ENCODE assay signal across 8 cellular contexts in the genomic region with DNA sequence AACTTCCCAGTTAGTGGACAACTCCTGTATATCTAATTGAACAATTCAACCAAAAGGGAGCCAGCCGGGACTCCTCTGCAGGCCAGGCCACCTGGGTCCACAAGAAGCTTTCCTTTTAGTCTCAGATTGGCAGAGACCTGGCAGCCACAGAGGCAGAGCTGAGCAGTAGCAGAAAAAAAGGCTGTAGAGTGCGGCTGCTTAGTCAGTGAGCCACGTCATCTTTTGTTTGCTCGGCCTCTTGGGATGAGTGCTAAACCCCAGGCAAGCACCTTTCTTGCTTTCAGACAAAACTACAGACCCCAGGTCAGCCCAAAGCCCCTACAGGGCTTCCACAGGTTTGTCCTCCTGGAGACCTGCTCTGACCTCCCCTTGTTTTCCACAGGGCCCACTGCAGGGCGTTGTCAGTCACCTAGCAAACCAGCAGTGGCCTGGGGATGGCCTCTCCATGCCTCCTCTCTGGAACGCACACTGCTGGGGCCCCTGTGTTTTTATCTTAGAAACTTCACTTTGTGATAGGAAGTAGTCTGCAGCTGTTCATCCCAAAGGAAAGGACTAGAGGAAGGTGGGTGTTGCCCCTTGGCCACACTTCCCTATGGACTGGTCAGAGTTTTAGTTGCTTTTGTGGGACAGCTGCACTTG. TPM values are rescaled to one million over a fixed set of nuclear protein-coding genes. Genes with fewer than 3 reads are reported as not detected.
DNase-seq lines count a peak whose midpoint lies in the region; ATAC-seq and TF ChIP-seq lines count a peak whose summit lies in the region.

No MANE protein-coding gene starts in this region.

- POLR2A ChIA-PET in WTC11 (lab: Charles Lee), result no interaction called here

- TF ChIP-seq CTCF in HFFc6 (IDR thresholded peaks at IDR 0.05) (no peak), WTC11 (IDR thresholded peaks at IDR 0.05) (no peak), suprapubic skin (IDR thresholded peaks at IDR 0.05) (no peak)

- intact Hi-C loops in left ventricle myocardium superior (cut with micrococcal nuclease), result loop anchor here (10.0 kb wide), 1 partner anchor 146 kb away; no protein-coding TSS in a partner anchor

- H3K27me3 Mint-ChIP-seq in HFFc6 (ENCODE audit: insufficient read depth) (no peaks in the 10 kb centered on the region; the same call in none of the 2 replicates), WTC11 (ENCODE audit: low read depth) (no peaks in the 10 kb centered on the region; the same call in 1 of the 2 replicates)

- H3K27ac Mint-ChIP-seq in HFFc6, result peak overlapping the region; percentile 93
- H3K27ac Mint-ChIP-seq in WTC11, result peak overlapping the region; percentile 66; the same call in 1 of the 2 replicates
- H3K27ac Mint-ChIP-seq in stimulated activated effector memory CD8-positive, alpha-beta T cell treated with anti-CD3 and anti-CD28 coated beads, Interleukin-12 subunit alpha, Interleukin-12 subunit beta, amount 100 ng/mL, for 72 hours, result no peak overlapping the region

- H3K36me3 Mint-ChIP-seq in HFFc6 (ENCODE audit: low read depth) (peaks cover 21% of the 10 kb centered on the region), WTC11 (peaks cover 6% of the 10 kb centered on the region; the same call in 1 of the 2 replicates)
- no peaks in the 10 kb centered on the region for H3K36me3 Mint-ChIP-seq in stimulated activated effector memory CD8-positive, alpha-beta T cell treated with anti-CD3 and anti-CD28 coated beads, Interleukin-12 subunit alpha, Interleukin-12 subunit beta, amount 100 ng/mL, for 72 hours

- ATAC-seq in WTC11 (no peak), left ventricle myocardium superior (peak; percentile 46)
- ATAC-seq in stimulated activated effector memory CD8-positive, alpha-beta T cell treated with anti-CD3 and anti-CD28 coated beads, Interleukin-12 subunit alpha, Interleukin-12 subunit beta, amount 100 ng/mL, for 72 hours, result peak; percentile 62

- H3K4me1 ChIP-seq in suprapubic skin, result peaks cover 64% of the 10 kb centered on the region

- H3K4me3 Mint-ChIP-seq in HFFc6 (peak overlapping the region; percentile 75), WTC11 (no peak overlapping the region)
- H3K4me3 Mint-ChIP-seq in stimulated activated effector memory CD8-positive, alpha-beta T cell treated with anti-CD3 and anti-CD28 coated beads, Interleukin-12 subunit alpha, Interleukin-12 subunit beta, amount 100 ng/mL, for 72 hours, result no peak overlapping the region

- DNase-seq in HFFc6 (peak; percentile 76), WTC11 (ENCODE audit: low spot score) (no peak), left ventricle myocardium superior (no peak), germinal center (ENCODE audit: low spot score) (no peak), DMS114 treated with DMSO at 0.1 percent for 48 hours (lab: John Stamatoyannopoulos, UW; ENCODE audit: unreplicated experiment) (no peak), suprapubic skin (ENCODE audit: low spot score in 2 of 2) (no peak), cerebellar nuclear complex (lab: John Stamatoyannopoulos, UW) (no peak)
- no peak for DNase-seq in stimulated activated effector memory CD8-positive, alpha-beta T cell treated with anti-CD3 and anti-CD28 coated beads, Interleukin-12 subunit alpha, Interleukin-12 subunit beta, amount 100 ng/mL, for 72 hours (ENCODE audit: low spot score in 2 of 2)

- H3K4me3 ChIP-seq in suprapubic skin, result no peak overlapping the region

- H3K9me3 ChIP-seq in suprapubic skin, result no peaks in the 10 kb centered on the region

- CTCF ChIA-PET in WTC11 (lab: Charles Lee), result interaction anchor here (1.1 to 4.4 kb wide), 5 partner anchors 11 to 105 kb away, joined by 3 to 61 read pairs (median 33); partner anchors contain the start of gene SHB

- TF ChIP-seq POLR2A in suprapubic skin (IDR thresholded peaks at IDR 0.05), result no peak

- no peak for TF ChIP-seq EP300 in suprapubic skin (IDR thresholded peaks at IDR 0.05)

- no peaks in the 10 kb centered on the region for H3K36me3 ChIP-seq in suprapubic skin

- no peaks in the 10 kb centered on the region for H3K9me3 Mint-ChIP-seq in HFFc6
- H3K9me3 Mint-ChIP-seq in WTC11, result no peaks in the 10 kb centered on the region
- H3K9me3 Mint-ChIP-seq in stimulated activated effector memory CD8-positive, alpha-beta T cell treated with anti-CD3 and anti-CD28 coated beads, Interleukin-12 subunit alpha, Interleukin-12 subunit beta, amount 100 ng/mL, for 72 hours, result no peaks in the 10 kb centered on the region

- H3K27ac ChIP-seq in suprapubic skin, result no peak overlapping the region

- WGBS in suprapubic skin, result 69% methylated on average over 4 of the region's 6 CpGs

- H3K27me3 ChIP-seq in suprapubic skin, result no peaks in the 10 kb centered on the region

- H3K4me1 Mint-ChIP-seq in HFFc6 (ENCODE audit: low read depth), result peaks cover 91% of the 10 kb centered on the region
- peaks cover 96% of the 10 kb centered on the region for H3K4me1 Mint-ChIP-seq in WTC11
- H3K4me1 Mint-ChIP-seq in stimulated activated effector memory CD8-positive, alpha-beta T cell treated with anti-CD3 and anti-CD28 coated beads, Interleukin-12 subunit alpha, Interleukin-12 subunit beta, amount 100 ng/mL, for 72 hours, result peaks cover 3% of the 10 kb centered on the region

TF ChIP-seq in WTC11, 78 proteins besides CTCF, POLR2A, EP300 and RAD21:
- no peak for TF ChIP-seq ZSCAN18 (CRISPR knock-in tag; IDR thresholded peaks at IDR 0.05)
- no peak for TF ChIP-seq CREM (CRISPR knock-in tag; IDR thresholded peaks at IDR 0.05)
- TF ChIP-seq, protein P1, sequence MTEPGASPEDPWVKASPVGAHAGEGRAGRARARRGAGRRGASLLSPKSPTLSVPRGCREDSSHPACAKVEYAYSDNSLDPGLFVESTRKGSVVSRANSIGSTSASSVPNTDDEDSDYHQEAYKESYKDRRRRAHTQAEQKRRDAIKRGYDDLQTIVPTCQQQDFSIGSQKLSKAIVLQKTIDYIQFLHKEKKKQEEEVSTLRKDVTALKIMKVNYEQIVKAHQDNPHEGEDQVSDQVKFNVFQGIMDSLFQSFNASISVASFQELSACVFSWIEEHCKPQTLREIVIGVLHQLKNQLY (CRISPR knock-in tag; IDR thresholded peaks at IDR 0.05), result no peak
- TF ChIP-seq, protein P2, sequence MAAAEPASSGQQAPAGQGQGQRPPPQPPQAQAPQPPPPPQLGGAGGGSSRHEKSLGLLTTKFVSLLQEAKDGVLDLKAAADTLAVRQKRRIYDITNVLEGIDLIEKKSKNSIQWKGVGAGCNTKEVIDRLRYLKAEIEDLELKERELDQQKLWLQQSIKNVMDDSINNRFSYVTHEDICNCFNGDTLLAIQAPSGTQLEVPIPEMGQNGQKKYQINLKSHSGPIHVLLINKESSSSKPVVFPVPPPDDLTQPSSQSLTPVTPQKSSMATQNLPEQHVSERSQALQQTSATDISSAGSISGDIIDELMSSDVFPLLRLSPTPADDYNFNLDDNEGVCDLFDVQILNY (CRISPR knock-in tag; IDR thresholded peaks at IDR 0.05), result no peak
- TF ChIP-seq, protein P3, sequence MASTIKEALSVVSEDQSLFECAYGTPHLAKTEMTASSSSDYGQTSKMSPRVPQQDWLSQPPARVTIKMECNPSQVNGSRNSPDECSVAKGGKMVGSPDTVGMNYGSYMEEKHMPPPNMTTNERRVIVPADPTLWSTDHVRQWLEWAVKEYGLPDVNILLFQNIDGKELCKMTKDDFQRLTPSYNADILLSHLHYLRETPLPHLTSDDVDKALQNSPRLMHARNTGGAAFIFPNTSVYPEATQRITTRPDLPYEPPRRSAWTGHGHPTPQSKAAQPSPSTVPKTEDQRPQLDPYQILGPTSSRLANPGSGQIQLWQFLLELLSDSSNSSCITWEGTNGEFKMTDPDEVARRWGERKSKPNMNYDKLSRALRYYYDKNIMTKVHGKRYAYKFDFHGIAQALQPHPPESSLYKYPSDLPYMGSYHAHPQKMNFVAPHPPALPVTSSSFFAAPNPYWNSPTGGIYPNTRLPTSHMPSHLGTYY (CRISPR knock-in tag; IDR thresholded peaks at IDR 0.05), result no peak
- no peak for TF ChIP-seq ZNF396 (CRISPR knock-in tag; IDR thresholded peaks at IDR 0.05; ENCODE audit: borderline replicate concordance)
- TF ChIP-seq ZNF263 (CRISPR knock-in tag; IDR thresholded peaks at IDR 0.05; ENCODE audit: low read depth), result no peak
- TF ChIP-seq PREB (CRISPR knock-in tag; IDR thresholded peaks at IDR 0.05; ENCODE audit: borderline replicate concordance), result no peak
- no peak for TF ChIP-seq MYBL2 (CRISPR knock-in tag; IDR thresholded peaks at IDR 0.05)

RNA-seq across cellular contexts. Expression of gene SHB, which starts 49.9 kb away (rescaled TPM):
- total RNA-seq in HFFc6 (2021; fragmentation: NEBNext Ultra II Directional; extraction: Animal tissue kit (Norgen Biotek cat#: 25700)), result 10 to 100 TPM; 26.8 to 29.8 (median 28.6) TPM
- total RNA-seq in WTC11 (2021) (9.5 to 12.2 TPM (median 10.6 TPM) in 3 replicates), left ventricle myocardium superior (15.9 TPM), suprapubic skin (10 to 100 TPM; 12.3 to 22.9 (median 16.3) TPM)
